1 cellular context compared by ENCODE assay signal in genomic region chr11:125262194-125262824, GRCh38.
TF ChIP-seq lines count a peak whose summit lies in the region.

No MANE protein-coding gene starts in this region.

TF ChIP-seq in GM23338, 12 proteins besides CTCF, POLR2A, EP300 and RAD21 (continued from another document):
- TF ChIP-seq ETS1 (IDR thresholded peaks at IDR 0.05) (no peak), ZNF462 (CRISPR knock-in tag; IDR thresholded peaks at IDR 0.05) (no peak), POLR2AphosphoS5 (IDR thresholded peaks at IDR 0.05; ENCODE audit: low read depth) (no peak), EZH2phosphoT487 (IDR thresholded peaks at IDR 0.05; ENCODE audit: unreplicated experiment) (no peak)
